In genomic region chr3:150107429-150108175, GRCh38 we compare ENCODE assay signal across 1 cellular context.
TF ChIP-seq lines count a peak whose summit lies in the region.

No MANE protein-coding gene starts in this region.

TF ChIP-seq in GM23338, 12 proteins besides CTCF, POLR2A, EP300 and RAD21 (continued from another document):
- TF ChIP-seq ZNF462 (CRISPR knock-in tag; IDR thresholded peaks at IDR 0.05) (no peak), NANOG (IDR thresholded peaks at IDR 0.05; ENCODE audit: borderline replicate concordance) (no peak), ZNF114 (CRISPR knock-in tag; IDR thresholded peaks at IDR 0.05) (no peak), STAT1 (IDR thresholded peaks at IDR 0.05; ENCODE audit: unreplicated experiment) (no peak), JUNB (IDR thresholded peaks at IDR 0.05; ENCODE audit: unreplicated experiment) (no peak), REST (IDR thresholded peaks at IDR 0.05; ENCODE audit: unreplicated experiment) (no peak)
